In genomic region chr11:1682225-1682901, GRCh38 we compare ENCODE assay signal across 31 cellular contexts. TPM values are rescaled to one million over a fixed set of nuclear protein-coding genes. Genes with fewer than 3 reads are reported as not detected.
A peak's percentile ranks its signal among the peaks of the same experiment; 100 is the strongest.
DNase-seq lines count a peak whose midpoint lies in the region; ATAC-seq and TF ChIP-seq lines count a peak whose summit lies in the region.
"Had no signal": no experiment of that assay in that cellular context is flagged by ENCODE, and none has a peak within 500 bp of the region (broad histone marks: within the 10 kb centered on the region; RNA-seq: fewer than 3 reads in every experiment).

No MANE protein-coding gene starts in this region.

- 38% methylated on average over 15 of the region's 15 CpGs for WGBS in liver

- CTCF ChIA-PET in WTC11 (lab: Charles Lee): interaction anchor here (0.9 to 2.2 kb wide), 5 partner anchors 12 to 151 kb away, joined by 3 to 8 read pairs (median 3); no protein-coding TSS in a partner anchor

- H3K79me2 ChIP-seq in GM23338 (replicated peaks; ENCODE audit: insufficient read depth): no peaks in the 10 kb centered on the region
- H3K79me2 ChIP-seq: parathyroid adenoma had no signal

- H3K36me3 ChIP-seq in GM23338 (ENCODE audit: insufficient read depth) (no peaks in the 10 kb centered on the region), liver (ENCODE audit: control insufficient read depth in 4 of 4, insufficient read depth in 3 of 4, low read depth in 1 of 4, low read length in 3 of 4) (no peaks in the 10 kb centered on the region)
- H3K36me3 ChIP-seq: cardiac muscle cell, esophagus muscularis mucosa, heart right ventricle, SJSA1, suprapubic skin had no signal

- H3K27me3 Mint-ChIP-seq in GM23338 (ENCODE audit: insufficient read depth, low read depth, poor library complexity) (peaks cover 6% of the 10 kb centered on the region), WTC11 (ENCODE audit: low read depth) (peaks cover 2% of the 10 kb centered on the region; the same call in 1 of the 2 replicates)

- H3K4me1 Mint-ChIP-seq in GM23338 (no peaks in the 10 kb centered on the region), WTC11 (peaks cover 8% of the 10 kb centered on the region; the same call in 1 of the 2 replicates)
- H3K4me1 Mint-ChIP-seq: activated naive CD8-positive, alpha-beta T cell treated with anti-CD3 and anti-CD28 coated beads for 36 hours had no signal

- ATAC-seq in GM23338: no peak
- no peak for ATAC-seq in WTC11
- ATAC-seq in GM21717 (IDR thresholded peaks at IDR 0.05; ENCODE audit: unreplicated experiment): no peak
- ATAC-seq in HG03571 (IDR thresholded peaks at IDR 0.05; ENCODE audit: unreplicated experiment): no peak
- ATAC-seq: foreskin keratinocyte; heart right ventricle; naive thymus-derived CD8-positive, alpha-beta T cell; right cardiac atrium had no signal

- H3K27me3 ChIP-seq in GM23338 (ENCODE audit: insufficient read depth) (no peaks in the 10 kb centered on the region), liver (ENCODE audit: control insufficient read depth in 4 of 4, insufficient read depth in 4 of 4, low read length in 3 of 4) (no peaks in the 10 kb centered on the region)
- H3K27me3 ChIP-seq: cardiac muscle cell, SJSA1 had no signal

- DNase-seq in GM23338 (ENCODE audit: low spot score) (no peak), WTC11 (ENCODE audit: low spot score) (no peak), posterior vena cava (ENCODE audit: low spot score) (peak; percentile 37), midbrain (lab: John Stamatoyannopoulos, UW) (no peak), GM10266 (ENCODE audit: extremely low spot score) (no peak)
- DNase-seq: activated CD4-positive, alpha-beta memory T cell treated with anti-CD3 and anti-CD28 coated beads for 36 hours; activated naive CD8-positive, alpha-beta T cell treated with anti-CD3 and anti-CD28 coated beads for 36 hours; aorta; foreskin keratinocyte; GOT3; heart right ventricle; mesendoderm; naive thymus-derived CD8-positive, alpha-beta T cell; NCI-H187 treated with DMSO at 0.1 percent for 48 hours; NCI-H2227 treated with DMSO at 0.1 percent for 48 hours; NCI-H69; right cardiac atrium; stimulated activated CD4-positive, alpha-beta T cell treated with anti-CD3 and anti-CD28 coated beads, Interleukin-15, amount 100 ng/mL, for 24 hours; stimulated activated naive CD4-positive, alpha-beta T cell had no signal

- POLR2A ChIA-PET in WTC11 (lab: Charles Lee): no interaction called here

- TF ChIP-seq CTCF in GM23338 (conservative IDR thresholded peaks at IDR 0.05; ENCODE audit: low read depth in 2 of 2): no peak
- no peak for TF ChIP-seq CTCF in WTC11 (IDR thresholded peaks at IDR 0.05)
- no peak for TF ChIP-seq CTCF in liver (IDR thresholded peaks at IDR 0.05; ENCODE audit: low read depth, low read length, missing input control)
- no peak for TF ChIP-seq CTCF in GM10266 (IDR thresholded peaks at IDR 0.05; ENCODE audit: control insufficient read depth, insufficient read depth, low read depth, missing control alignments)

- H3K4me3 ChIP-seq in GM23338: no peak overlapping the region
- H3K4me3 ChIP-seq in liver (ENCODE audit: low read depth in 1 of 3, low read length in 3 of 3): peak overlapping the region in 1 of 3 donors; percentile 37
- H3K4me3 ChIP-seq: cardiac muscle cell, coronary artery, esophagus muscularis mucosa, heart right ventricle, SJSA1, suprapubic skin had no signal

- no peaks in the 10 kb centered on the region for H3K9me3 ChIP-seq in liver (ENCODE audit: control insufficient read depth in 4 of 4, low read length in 3 of 4)
- H3K9me3 ChIP-seq: esophagus muscularis mucosa, SJSA1, suprapubic skin had no signal

- H3K36me3 Mint-ChIP-seq in GM23338 (ENCODE audit: low read depth): no peaks in the 10 kb centered on the region
- H3K36me3 Mint-ChIP-seq in WTC11: no peaks in the 10 kb centered on the region
- H3K36me3 Mint-ChIP-seq: activated CD4-positive, alpha-beta memory T cell treated with anti-CD3 and anti-CD28 coated beads for 36 hours; activated naive CD8-positive, alpha-beta T cell treated with anti-CD3 and anti-CD28 coated beads for 36 hours; naive thymus-derived CD8-positive, alpha-beta T cell had no signal

- no peak for TF ChIP-seq RAD21 in liver (IDR thresholded peaks at IDR 0.05)

- no peak overlapping the region for H3K27ac Mint-ChIP-seq in GM23338
- H3K27ac Mint-ChIP-seq in WTC11: no peak overlapping the region
- H3K27ac Mint-ChIP-seq: activated CD4-positive, alpha-beta memory T cell treated with anti-CD3 and anti-CD28 coated beads for 36 hours; activated naive CD8-positive, alpha-beta T cell treated with anti-CD3 and anti-CD28 coated beads for 36 hours; activated T-helper 2 cell treated with anti-CD3 and anti-CD28 coated beads, Interferon-gamma antibody, Interleukin-2, Interleukin-4, amounts not matched to agents 10 μg/mL and 5 μg/mL and 100 μg/mL, durations not matched to agents 14 hours and 24 hours and 36 hours had no signal

- no peaks in the 10 kb centered on the region for H3K4me1 ChIP-seq in GM23338 (ENCODE audit: insufficient read depth)
- H3K4me1 ChIP-seq in liver (ENCODE audit: control insufficient read depth in 4 of 4, insufficient read depth in 4 of 4, low read length in 3 of 4): peaks cover 8 to 22% (median 10%) of the 10 kb centered on the region in 4 donors
- H3K4me1 ChIP-seq: esophagus muscularis mucosa, foreskin keratinocyte, heart right ventricle, parathyroid adenoma, SJSA1, suprapubic skin had no signal

- no peak overlapping the region for H3K4me2 ChIP-seq in GM23338

- H3K9ac ChIP-seq in liver (ENCODE audit: low read depth in 1 of 2, low read length in 2 of 2): peak overlapping the region; percentile 74 to 79
- H3K9ac ChIP-seq: parathyroid adenoma had no signal

- H3K27ac ChIP-seq in GM23338 (ENCODE audit: low read depth) (no peak overlapping the region), liver (ENCODE audit: low read depth in 1 of 2, low read length in 2 of 2) (peak overlapping the region; percentile 81 to 97)
- H3K27ac ChIP-seq: cardiac muscle cell, coronary artery, esophagus muscularis mucosa, foreskin keratinocyte, heart right ventricle, parathyroid adenoma, SJSA1, suprapubic skin had no signal

- H3K9me3 Mint-ChIP-seq in GM23338 (no peaks in the 10 kb centered on the region), WTC11 (no peaks in the 10 kb centered on the region)
- H3K9me3 Mint-ChIP-seq: activated CD4-positive, alpha-beta memory T cell treated with anti-CD3 and anti-CD28 coated beads for 36 hours; activated naive CD8-positive, alpha-beta T cell treated with anti-CD3 and anti-CD28 coated beads for 36 hours; activated T-helper 2 cell treated with anti-CD3 and anti-CD28 coated beads, Interferon-gamma antibody, Interleukin-2, Interleukin-4, amounts not matched to agents 10 μg/mL and 5 μg/mL and 100 μg/mL, durations not matched to agents 14 hours and 24 hours and 36 hours; naive thymus-derived CD8-positive, alpha-beta T cell had no signal

- H4K20me1 ChIP-seq in GM23338 (replicated peaks; ENCODE audit: insufficient read depth): no peaks in the 10 kb centered on the region

- intact Hi-C loops in posterior vena cava (cut with DNase I): no loop called here

- no peaks in the 10 kb centered on the region for H3K9me2 ChIP-seq in GM23338 (ENCODE audit: insufficient read depth)

- H2AFZ ChIP-seq in GM23338: peak overlapping the region; percentile 18; the same call in 1 of the 2 replicates
- H2AFZ ChIP-seq: parathyroid adenoma had no signal

- no peak overlapping the region for H3K4me3 Mint-ChIP-seq in GM23338
- no peak overlapping the region for H3K4me3 Mint-ChIP-seq in WTC11
- H3K4me3 Mint-ChIP-seq: activated CD4-positive, alpha-beta memory T cell treated with anti-CD3 and anti-CD28 coated beads for 36 hours; activated naive CD8-positive, alpha-beta T cell treated with anti-CD3 and anti-CD28 coated beads for 36 hours; naive thymus-derived CD8-positive, alpha-beta T cell had no signal

- no peaks in the 10 kb centered on the region for H3F3A ChIP-seq in GM23338 (replicated peaks; ENCODE audit: low read depth)

TF ChIP-seq in GM23338, 12 proteins besides CTCF, POLR2A, EP300 and RAD21 (continues in another document):
- TF ChIP-seq EZH2phosphoT487 (IDR thresholded peaks at IDR 0.05; ENCODE audit: unreplicated experiment) (no peak), JUNB (IDR thresholded peaks at IDR 0.05; ENCODE audit: unreplicated experiment) (no peak), STAT1 (IDR thresholded peaks at IDR 0.05; ENCODE audit: unreplicated experiment) (no peak)

TF ChIP-seq in WTC11, 78 proteins besides CTCF, POLR2A, EP300 and RAD21 (continues in another document):
- TF ChIP-seq ZNF423 (CRISPR knock-in tag; IDR thresholded peaks at IDR 0.05) (no peak), GABPB1 (CRISPR knock-in tag; IDR thresholded peaks at IDR 0.05) (peak; percentile 34; the same call in 1 of the 2 replicates)

TF ChIP-seq in liver, 16 proteins besides CTCF, POLR2A, EP300 and RAD21 (continues in another document):
- TF ChIP-seq SP1 (IDR thresholded peaks at IDR 0.05): peak; percentile 52
- peak in 1 of 2 donors; percentile 7 for TF ChIP-seq RXRA (IDR thresholded peaks at IDR 0.05)
- TF ChIP-seq ZBTB33 (IDR thresholded peaks at IDR 0.05): no peak
- peak; percentile 90 for TF ChIP-seq NR2F2 (IDR thresholded peaks at IDR 0.05)

RNA-seq across cellular contexts. Expression of gene KRTAP5-6, which starts 14.6 kb away (rescaled TPM):
- not detected in 2 replicates for total RNA-seq in GM23338 (2014; rRNA removed; shearing (Covaris generic))
- polyA plus RNA-seq in GM23338 (2016; fragmentation: Nextera tagmentation; extraction: Ambion mirVana): not detected in 2 replicates
- total RNA-seq in WTC11 (2021): 0.35 TPM in 1 of 3 replicates, not detected in the others
- total RNA-seq in liver: under 1 TPM in 1 of 2 donors, not detected in 1; 0.84 TPM
- polyA plus RNA-seq in liver: 1 to 10 TPM in 1 of 2 donors, not detected in 1; 1.2 TPM
- not detected for total RNA-seq in posterior vena cava
- total RNA-seq: activated CD4-positive, alpha-beta memory T cell treated with anti-CD3 and anti-CD28 coated beads for 36 hours; activated naive CD8-positive, alpha-beta T cell treated with anti-CD3 and anti-CD28 coated beads for 36 hours; activated T-helper 2 cell treated with anti-CD3 and anti-CD28 coated beads, Interferon-gamma antibody, Interleukin-2, Interleukin-4, amounts not matched to agents 10 μg/mL and 5 μg/mL and 100 μg/mL, durations not matched to agents 14 hours and 24 hours and 36 hours; aorta; cardiac muscle cell; esophagus muscularis mucosa; foreskin keratinocyte; heart right ventricle; naive thymus-derived CD8-positive, alpha-beta T cell; right cardiac atrium; RPMI7951; SJSA1; urinary bladder had no signal
- polyA plus RNA-seq: aorta; cardiac muscle cell; foreskin keratinocyte; heart right ventricle; naive thymus-derived CD8-positive, alpha-beta T cell; right cardiac atrium; urinary bladder had no signal

RNA-seq across cellular contexts. Expression of gene KRTAP5-5, which starts 52.8 kb away (rescaled TPM):
- total RNA-seq in GM23338 (2014; rRNA removed; shearing (Covaris generic)): not detected in 2 replicates
- polyA plus RNA-seq in GM23338 (2016; fragmentation: Nextera tagmentation; extraction: Ambion mirVana) (not detected in 2 replicates), liver (not detected)
- total RNA-seq in WTC11 (2021) (not detected in 3 replicates), liver (not detected), posterior vena cava (not detected)
- total RNA-seq: activated CD4-positive, alpha-beta memory T cell treated with anti-CD3 and anti-CD28 coated beads for 36 hours; activated naive CD8-positive, alpha-beta T cell treated with anti-CD3 and anti-CD28 coated beads for 36 hours; activated T-helper 2 cell treated with anti-CD3 and anti-CD28 coated beads, Interferon-gamma antibody, Interleukin-2, Interleukin-4, amounts not matched to agents 10 μg/mL and 5 μg/mL and 100 μg/mL, durations not matched to agents 14 hours and 24 hours and 36 hours; aorta; cardiac muscle cell; esophagus muscularis mucosa; foreskin keratinocyte; heart right ventricle; naive thymus-derived CD8-positive, alpha-beta T cell; right cardiac atrium; RPMI7951; SJSA1; urinary bladder had no signal
- polyA plus RNA-seq: aorta; cardiac muscle cell; foreskin keratinocyte; heart right ventricle; naive thymus-derived CD8-positive, alpha-beta T cell; right cardiac atrium; urinary bladder had no signal
